8 cellular contexts compared by ENCODE assay signal in genomic region chr6:148700713-148701392, GRCh38. TPM values are rescaled to one million over a fixed set of nuclear protein-coding genes. Genes with fewer than 3 reads are reported as not detected.
DNase-seq lines count a peak whose midpoint lies in the region; TF ChIP-seq lines count a peak whose summit lies in the region.

No MANE protein-coding gene starts in this region.

- peaks cover 5% of the 10 kb centered on the region for H3K9me3 Mint-ChIP-seq in activated CD4-positive, alpha-beta T cell treated with anti-CD3 and anti-CD28 coated beads, Interleukin-2, amount 10 ng/mL, durations not matched to agents 7 days and 5 days
- peaks cover 4% of the 10 kb centered on the region for H3K9me3 Mint-ChIP-seq in HFFc6

- TF ChIP-seq POLR2A in vagina (IDR thresholded peaks at IDR 0.05), result no peak

- no peaks in the 10 kb centered on the region for H3K36me3 Mint-ChIP-seq in activated CD4-positive, alpha-beta T cell treated with anti-CD3 and anti-CD28 coated beads, Interleukin-2, amount 10 ng/mL, durations not matched to agents 7 days and 5 days (ENCODE audit: low read depth)
- H3K36me3 Mint-ChIP-seq in HFFc6 (ENCODE audit: low read depth), result peaks cover 16% of the 10 kb centered on the region

- CTCF ChIA-PET in activated CD4-positive, alpha-beta T cell treated with anti-CD3 and anti-CD28 coated beads, Interleukin-2, amount 10 ng/mL, durations not matched to agents 7 days and 5 days (lab: Charles Lee), result interaction anchor here (1.3 kb wide), 1 partner anchor 14 kb away, joined by 3 read pairs; no protein-coding TSS in a partner anchor

- H3K4me1 ChIP-seq in vagina, result peaks cover 13% of the 10 kb centered on the region
- H3K4me1 ChIP-seq in BE2C, result no peaks in the 10 kb centered on the region

- peak; percentile 53 for DNase-seq in activated CD4-positive, alpha-beta T cell treated with anti-CD3 and anti-CD28 coated beads, Interleukin-2, amount 10 ng/mL, durations not matched to agents 7 days and 5 days
- no peak for DNase-seq in activated CD4-positive, alpha-beta T cell treated with anti-CD3 and anti-CD28 coated beads, Interleukin-2, amount 50 U/mL, for 1 hour
- DNase-seq in HFFc6 (peak; percentile 18), NCI-H748 (lab: John Stamatoyannopoulos, UW; ENCODE audit: unreplicated experiment) (peak; percentile 44), cerebellar cortex (ENCODE audit: low spot score) (peak; percentile 28), medulla oblongata (ENCODE audit: extremely low spot score) (peak; percentile 61), vagina (ENCODE audit: extremely low spot score in 2 of 2) (no peak), BE2C (no peak)

- intact Hi-C loops in vagina (cut with DNase I), result no loop called here

- H3K27me3 ChIP-seq in vagina (no peaks in the 10 kb centered on the region), BE2C (no peaks in the 10 kb centered on the region)

- H3K4me3 ChIP-seq in vagina (peak overlapping the region; percentile 27 to 38), BE2C (ENCODE audit: low read depth, low read length) (no peak overlapping the region; the same call in 1 of the 2 replicates)

- peak overlapping the region; percentile 61 for H3K27ac ChIP-seq in vagina

- H3K27ac Mint-ChIP-seq in activated CD4-positive, alpha-beta T cell treated with anti-CD3 and anti-CD28 coated beads, Interleukin-2, amount 10 ng/mL, durations not matched to agents 7 days and 5 days, result peak overlapping the region; percentile 94
- peak overlapping the region; percentile 52 for H3K27ac Mint-ChIP-seq in HFFc6

- peak overlapping the region; percentile 80 for H3K4me3 Mint-ChIP-seq in activated CD4-positive, alpha-beta T cell treated with anti-CD3 and anti-CD28 coated beads, Interleukin-2, amount 10 ng/mL, durations not matched to agents 7 days and 5 days
- H3K4me3 Mint-ChIP-seq in HFFc6, result peak overlapping the region; percentile 81

- POLR2A ChIA-PET in activated CD4-positive, alpha-beta T cell treated with anti-CD3 and anti-CD28 coated beads, Interleukin-2, amount 10 ng/mL, durations not matched to agents 7 days and 5 days (lab: Charles Lee), result no interaction called here

- TF ChIP-seq CTCF in HFFc6 (IDR thresholded peaks at IDR 0.05), result no peak
- no peak for TF ChIP-seq CTCF in vagina (IDR thresholded peaks at IDR 0.05)
- no peak for TF ChIP-seq CTCF in BE2C (IDR thresholded peaks at IDR 0.05; ENCODE audit: low read depth, low read length)

- H3K36me3 ChIP-seq in vagina (no peaks in the 10 kb centered on the region), BE2C (no peaks in the 10 kb centered on the region)

- H3K27me3 Mint-ChIP-seq in activated CD4-positive, alpha-beta T cell treated with anti-CD3 and anti-CD28 coated beads, Interleukin-2, amount 10 ng/mL, durations not matched to agents 7 days and 5 days, result peaks cover 17% of the 10 kb centered on the region
- no peaks in the 10 kb centered on the region; the same call in 1 of the 2 replicates for H3K27me3 Mint-ChIP-seq in HFFc6 (ENCODE audit: insufficient read depth)

- H3K9me3 ChIP-seq in vagina (no peaks in the 10 kb centered on the region), BE2C (no peaks in the 10 kb centered on the region)

- H3K4me1 Mint-ChIP-seq in activated CD4-positive, alpha-beta T cell treated with anti-CD3 and anti-CD28 coated beads, Interleukin-2, amount 10 ng/mL, durations not matched to agents 7 days and 5 days, result peaks cover 15% of the 10 kb centered on the region
- peaks cover 23% of the 10 kb centered on the region for H3K4me1 Mint-ChIP-seq in HFFc6 (ENCODE audit: low read depth)

RNA-seq across cellular contexts. Expression of gene UST, which starts 46.0 kb away (rescaled TPM):
- total RNA-seq in activated CD4-positive, alpha-beta T cell treated with anti-CD3 and anti-CD28 coated beads, Interleukin-2, amount 10 ng/mL, durations not matched to agents 7 days and 5 days, result under 1 TPM; 0.29 to 0.50 TPM
- total RNA-seq in HFFc6 (2021; fragmentation: NEBNext Ultra II Directional; extraction: Animal tissue kit (Norgen Biotek cat#: 25700)), result 10 to 100 TPM; 12.9 to 17.3 (median 16.7) TPM
- total RNA-seq in vagina, result 14.2 TPM
- polyA plus RNA-seq in BE2C (2012; ENCODE audit: insufficient read depth, insufficient read length, low read depth), result not detected

Comparison
In these comparisons a context has a peak if more than half of its experiments do, and no peak if none do; other contexts are left out.
1. DNase-seq: peak in activated CD4-positive, alpha-beta T cell treated with anti-CD3 and anti-CD28 coated beads, Interleukin-2, amount 10 ng/mL, durations not matched to agents 7 days and 5 days (single experiment), HFFc6 (single experiment), NCI-H748 (single experiment), cerebellar cortex (single experiment) and medulla oblongata (single experiment); none in activated CD4-positive, alpha-beta T cell treated with anti-CD3 and anti-CD28 coated beads, Interleukin-2, amount 50 U/mL, for 1 hour (single experiment), vagina (0 of 2) and BE2C (single experiment).
2. RNA of gene UST, which starts 46.0 kb away (total RNA-seq): 12.9 to 17.3 TPM in HFFc6 and 14.2 TPM in vagina (single experiment); 0.29 to 0.50 TPM in activated CD4-positive, alpha-beta T cell treated with anti-CD3 and anti-CD28 coated beads, Interleukin-2, amount 10 ng/mL, durations not matched to agents 7 days and 5 days; every median in the first group is over 4 times any median in the second.